In the genomic region with DNA sequence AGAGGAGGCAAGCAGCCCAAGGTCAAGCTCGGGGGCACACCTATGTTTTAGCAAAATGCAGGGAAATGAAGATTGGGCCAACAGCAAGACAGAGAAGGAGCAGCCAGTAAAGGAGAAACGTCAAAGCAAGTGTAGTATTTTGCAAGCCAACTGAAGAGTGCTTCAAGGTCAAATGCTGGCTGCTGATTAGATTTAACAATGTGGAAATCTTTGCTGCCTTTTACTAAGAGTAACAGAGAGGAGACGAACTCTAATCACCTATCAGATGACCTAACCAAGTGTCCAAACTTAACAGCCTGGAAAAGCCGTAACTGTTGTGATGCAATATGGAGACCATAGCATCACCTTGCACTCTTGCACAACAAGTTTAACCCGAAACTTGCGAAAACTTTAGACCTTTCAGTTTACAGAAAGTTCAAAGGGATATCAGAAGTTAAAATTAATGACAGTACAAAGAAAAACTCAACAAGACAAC, we compare ENCODE assay signal across 1 cellular context.
TF ChIP-seq lines count a peak whose summit lies in the region.

No MANE protein-coding gene starts in this region.

TF ChIP-seq in HepG2, 621 proteins besides CTCF, POLR2A, EP300 and RAD21 (continued from another document and continues in another):
- TF ChIP-seq, protein P1, sequence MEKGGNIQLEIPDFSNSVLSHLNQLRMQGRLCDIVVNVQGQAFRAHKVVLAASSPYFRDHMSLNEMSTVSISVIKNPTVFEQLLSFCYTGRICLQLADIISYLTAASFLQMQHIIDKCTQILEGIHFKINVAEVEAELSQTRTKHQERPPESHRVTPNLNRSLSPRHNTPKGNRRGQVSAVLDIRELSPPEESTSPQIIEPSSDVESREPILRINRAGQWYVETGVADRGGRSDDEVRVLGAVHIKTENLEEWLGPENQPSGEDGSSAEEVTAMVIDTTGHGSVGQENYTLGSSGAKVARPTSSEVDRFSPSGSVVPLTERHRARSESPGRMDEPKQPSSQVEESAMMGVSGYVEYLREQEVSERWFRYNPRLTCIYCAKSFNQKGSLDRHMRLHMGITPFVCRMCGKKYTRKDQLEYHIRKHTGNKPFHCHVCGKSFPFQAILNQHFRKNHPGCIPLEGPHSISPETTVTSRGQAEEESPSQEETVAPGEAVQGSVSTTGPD (CRISPR knock-in tag; IDR thresholded peaks at IDR 0.05), result peak; percentile 72
- TF ChIP-seq ZNF354B (CRISPR knock-in tag; IDR thresholded peaks at IDR 0.05), result no peak
- 0 out of 2 replicates have a peak, but pooled peaks have one; percentile 83 for TF ChIP-seq ARID2 (CRISPR knock-in tag; IDR thresholded peaks at IDR 0.05; ENCODE audit: borderline replicate concordance)
- TF ChIP-seq, protein P2, sequence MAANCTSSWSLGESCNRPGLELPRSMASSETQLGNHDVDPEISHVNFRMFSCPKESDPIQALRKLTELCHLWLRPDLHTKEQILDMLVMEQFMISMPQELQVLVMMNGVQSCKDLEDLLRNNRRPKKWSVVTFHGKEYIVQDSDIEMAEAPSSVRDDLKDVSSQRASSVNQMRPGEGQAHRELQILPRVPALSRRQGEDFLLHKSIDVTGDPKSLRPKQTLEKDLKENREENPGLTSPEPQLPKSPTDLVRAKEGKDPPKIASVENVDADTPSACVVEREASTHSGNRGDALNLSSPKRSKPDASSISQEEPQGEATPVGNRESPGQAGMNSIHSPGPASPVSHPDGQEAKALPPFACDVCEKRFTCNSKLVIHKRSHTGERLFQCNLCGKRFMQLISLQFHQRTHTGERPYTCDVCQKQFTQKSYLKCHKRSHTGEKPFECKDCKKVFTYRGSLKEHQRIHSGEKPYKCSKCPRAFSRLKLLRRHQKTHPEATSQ (CRISPR knock-in tag; IDR thresholded peaks at IDR 0.05; ENCODE audit: borderline replicate concordance), result peak; percentile 97; the same call in 1 of the 2 replicates
- no peak for TF ChIP-seq ZFP36 (IDR thresholded peaks at IDR 0.05; ENCODE audit: borderline replicate concordance, low read depth, low read length, partially characterized antibody)
- TF ChIP-seq NFATC3 (CRISPR knock-in tag; IDR thresholded peaks at IDR 0.05), result 0 out of 2 replicates have a peak, but pooled peaks have one; percentile 31
- TF ChIP-seq ZNF274 (CRISPR knock-in tag; IDR thresholded peaks at IDR 0.05), result no peak
- peak; percentile 93 for TF ChIP-seq ESRRA (CRISPR knock-in tag; IDR thresholded peaks at IDR 0.05; ENCODE audit: low read depth)
- TF ChIP-seq MEIS1 (CRISPR knock-in tag; IDR thresholded peaks at IDR 0.05; ENCODE audit: borderline replicate concordance), result peak; percentile 73; the same call in 1 of the 2 replicates
- TF ChIP-seq DPF2 (CRISPR knock-in tag; IDR thresholded peaks at IDR 0.05; ENCODE audit: borderline replicate concordance, low read depth), result peak; percentile 97
- TF ChIP-seq ZFAT (CRISPR knock-in tag; conservative IDR thresholded peaks at IDR 0.05), result no peak; the same call in 1 of the 2 replicates
- TF ChIP-seq IKZF4 (CRISPR knock-in tag; IDR thresholded peaks at IDR 0.05; ENCODE audit: borderline replicate concordance, low read depth, not compliant biosample characterization), result peak; percentile 38
- peak; percentile 97 for TF ChIP-seq CREM (IDR thresholded peaks at IDR 0.05)
- TF ChIP-seq CREM (CRISPR knock-in tag; IDR thresholded peaks at IDR 0.05), result no peak
- TF ChIP-seq, protein P3, sequence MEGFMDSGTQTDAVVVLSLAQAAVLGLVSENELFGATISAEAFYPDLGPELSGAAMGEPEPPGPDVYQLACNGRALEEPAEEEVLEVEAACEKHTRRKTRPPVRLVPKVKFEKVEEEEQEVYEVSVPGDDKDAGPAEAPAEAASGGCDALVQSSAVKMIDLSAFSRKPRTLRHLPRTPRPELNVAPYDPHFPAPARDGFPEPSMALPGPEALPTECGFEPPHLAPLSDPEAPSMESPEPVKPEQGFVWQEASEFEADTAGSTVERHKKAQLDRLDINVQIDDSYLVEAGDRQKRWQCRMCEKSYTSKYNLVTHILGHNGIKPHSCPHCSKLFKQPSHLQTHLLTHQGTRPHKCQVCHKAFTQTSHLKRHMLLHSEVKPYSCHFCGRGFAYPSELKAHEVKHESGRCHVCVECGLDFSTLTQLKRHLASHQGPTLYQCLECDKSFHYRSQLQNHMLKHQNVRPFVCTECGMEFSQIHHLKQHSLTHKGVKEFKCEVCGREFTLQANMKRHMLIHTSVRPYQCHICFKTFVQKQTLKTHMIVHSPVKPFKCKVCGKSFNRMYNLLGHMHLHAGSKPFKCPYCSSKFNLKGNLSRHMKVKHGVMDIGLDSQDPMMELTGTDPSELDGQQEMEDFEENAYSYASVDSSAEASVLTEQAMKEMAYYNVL (CRISPR knock-in tag; IDR thresholded peaks at IDR 0.05; ENCODE audit: borderline replicate concordance), result peak; percentile 93; the same call in 1 of the 2 replicates
- TF ChIP-seq NPAS2 (CRISPR knock-in tag; IDR thresholded peaks at IDR 0.05; ENCODE audit: borderline replicate concordance), result no peak
- TF ChIP-seq EHMT2 (IDR thresholded peaks at IDR 0.05; ENCODE audit: borderline replicate concordance, low read depth, low read length), result no peak
- TF ChIP-seq ZBTB8A (CRISPR knock-in tag; IDR thresholded peaks at IDR 0.05; ENCODE audit: borderline replicate concordance, low read depth), result no peak
- no peak for TF ChIP-seq RELA (CRISPR knock-in tag; IDR thresholded peaks at IDR 0.05)
- TF ChIP-seq YEATS2 (CRISPR knock-in tag; IDR thresholded peaks at IDR 0.05; ENCODE audit: borderline replicate concordance), result peak; percentile 39; the same call in 1 of the 2 replicates
- no peak for TF ChIP-seq CBX2 (IDR thresholded peaks at IDR 0.05; ENCODE audit: low read depth, low read length)
- TF ChIP-seq CBX2 (CRISPR knock-in tag; IDR thresholded peaks at IDR 0.05; ENCODE audit: low read depth), result no peak
- TF ChIP-seq, protein P4, sequence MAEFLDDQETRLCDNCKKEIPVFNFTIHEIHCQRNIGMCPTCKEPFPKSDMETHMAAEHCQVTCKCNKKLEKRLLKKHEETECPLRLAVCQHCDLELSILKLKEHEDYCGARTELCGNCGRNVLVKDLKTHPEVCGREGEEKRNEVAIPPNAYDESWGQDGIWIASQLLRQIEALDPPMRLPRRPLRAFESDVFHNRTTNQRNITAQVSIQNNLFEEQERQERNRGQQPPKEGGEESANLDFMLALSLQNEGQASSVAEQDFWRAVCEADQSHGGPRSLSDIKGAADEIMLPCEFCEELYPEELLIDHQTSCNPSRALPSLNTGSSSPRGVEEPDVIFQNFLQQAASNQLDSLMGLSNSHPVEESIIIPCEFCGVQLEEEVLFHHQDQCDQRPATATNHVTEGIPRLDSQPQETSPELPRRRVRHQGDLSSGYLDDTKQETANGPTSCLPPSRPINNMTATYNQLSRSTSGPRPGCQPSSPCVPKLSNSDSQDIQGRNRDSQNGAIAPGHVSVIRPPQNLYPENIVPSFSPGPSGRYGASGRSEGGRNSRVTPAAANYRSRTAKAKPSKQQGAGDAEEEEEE (CRISPR knock-in tag; IDR thresholded peaks at IDR 0.05; ENCODE audit: borderline replicate concordance), result no peak
- no peak for TF ChIP-seq ZNF674 (CRISPR knock-in tag; IDR thresholded peaks at IDR 0.05; ENCODE audit: low read depth)
- TF ChIP-seq, protein P5, sequence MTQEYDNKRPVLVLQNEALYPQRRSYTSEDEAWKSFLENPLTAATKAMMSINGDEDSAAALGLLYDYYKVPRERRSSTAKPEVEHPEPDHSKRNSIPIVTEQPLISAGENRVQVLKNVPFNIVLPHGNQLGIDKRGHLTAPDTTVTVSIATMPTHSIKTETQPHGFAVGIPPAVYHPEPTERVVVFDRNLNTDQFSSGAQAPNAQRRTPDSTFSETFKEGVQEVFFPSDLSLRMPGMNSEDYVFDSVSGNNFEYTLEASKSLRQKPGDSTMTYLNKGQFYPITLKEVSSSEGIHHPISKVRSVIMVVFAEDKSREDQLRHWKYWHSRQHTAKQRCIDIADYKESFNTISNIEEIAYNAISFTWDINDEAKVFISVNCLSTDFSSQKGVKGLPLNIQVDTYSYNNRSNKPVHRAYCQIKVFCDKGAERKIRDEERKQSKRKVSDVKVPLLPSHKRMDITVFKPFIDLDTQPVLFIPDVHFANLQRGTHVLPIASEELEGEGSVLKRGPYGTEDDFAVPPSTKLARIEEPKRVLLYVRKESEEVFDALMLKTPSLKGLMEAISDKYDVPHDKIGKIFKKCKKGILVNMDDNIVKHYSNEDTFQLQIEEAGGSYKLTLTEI (CRISPR knock-in tag; conservative IDR thresholded peaks at IDR 0.05), result no peak
- TF ChIP-seq RXRB (CRISPR knock-in tag; IDR thresholded peaks at IDR 0.05; ENCODE audit: borderline replicate concordance), result peak; percentile 98
- TF ChIP-seq XBP1 (CRISPR knock-in tag; IDR thresholded peaks at IDR 0.05), result 0 out of 2 replicates have a peak, but pooled peaks have one; percentile 62
- TF ChIP-seq MAFF (IDR thresholded peaks at IDR 0.05; ENCODE audit: low read depth, low read length), result no peak
- no peak for TF ChIP-seq ZNF44 (CRISPR knock-in tag; IDR thresholded peaks at IDR 0.05)
- peak; percentile 93 for TF ChIP-seq FOSL2 (CRISPR knock-in tag; IDR thresholded peaks at IDR 0.05)
- TF ChIP-seq ATRX (CRISPR knock-in tag; IDR thresholded peaks at IDR 0.05; ENCODE audit: borderline replicate concordance), result no peak
- TF ChIP-seq CENPT (CRISPR knock-in tag; IDR thresholded peaks at IDR 0.05; ENCODE audit: low read depth), result no peak
- TF ChIP-seq SKI (IDR thresholded peaks at IDR 0.05; ENCODE audit: partially characterized antibody), result peak; percentile 89
- TF ChIP-seq, protein P6, sequence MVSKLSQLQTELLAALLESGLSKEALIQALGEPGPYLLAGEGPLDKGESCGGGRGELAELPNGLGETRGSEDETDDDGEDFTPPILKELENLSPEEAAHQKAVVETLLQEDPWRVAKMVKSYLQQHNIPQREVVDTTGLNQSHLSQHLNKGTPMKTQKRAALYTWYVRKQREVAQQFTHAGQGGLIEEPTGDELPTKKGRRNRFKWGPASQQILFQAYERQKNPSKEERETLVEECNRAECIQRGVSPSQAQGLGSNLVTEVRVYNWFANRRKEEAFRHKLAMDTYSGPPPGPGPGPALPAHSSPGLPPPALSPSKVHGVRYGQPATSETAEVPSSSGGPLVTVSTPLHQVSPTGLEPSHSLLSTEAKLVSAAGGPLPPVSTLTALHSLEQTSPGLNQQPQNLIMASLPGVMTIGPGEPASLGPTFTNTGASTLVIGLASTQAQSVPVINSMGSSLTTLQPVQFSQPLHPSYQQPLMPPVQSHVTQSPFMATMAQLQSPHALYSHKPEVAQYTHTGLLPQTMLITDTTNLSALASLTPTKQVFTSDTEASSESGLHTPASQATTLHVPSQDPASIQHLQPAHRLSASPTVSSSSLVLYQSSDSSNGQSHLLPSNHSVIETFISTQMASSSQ (IDR thresholded peaks at IDR 0.05; ENCODE audit: low read depth), result peak; percentile 95
- TF ChIP-seq, protein P6 (CRISPR knock-in tag; IDR thresholded peaks at IDR 0.05; ENCODE audit: borderline replicate concordance), result peak; percentile 97
- TF ChIP-seq WIZ (CRISPR knock-in tag; IDR thresholded peaks at IDR 0.05), result 0 out of 2 replicates have a peak, but pooled peaks have one; percentile 45
- peak; percentile 96 for TF ChIP-seq SOX13 (IDR thresholded peaks at IDR 0.05)
- TF ChIP-seq SOX13 (CRISPR knock-in tag; conservative IDR thresholded peaks at IDR 0.05 in 1 of 2, IDR thresholded peaks at IDR 0.05 in 1 of 2), result peak in 1 of 2 experiments; percentile 99; a peak in 2 of 4 replicates
- peak; percentile 90; the same call in 1 of the 2 replicates for TF ChIP-seq ZFP1 (CRISPR knock-in tag; IDR thresholded peaks at IDR 0.05)
- TF ChIP-seq ZNF577 (CRISPR knock-in tag; IDR thresholded peaks at IDR 0.05; ENCODE audit: borderline replicate concordance, low read depth), result no peak
- TF ChIP-seq MZF1 (CRISPR knock-in tag; IDR thresholded peaks at IDR 0.05; ENCODE audit: borderline replicate concordance), result no peak
- no peak; the same call in 1 of the 2 replicates for TF ChIP-seq SIN3B (IDR thresholded peaks at IDR 0.05; ENCODE audit: low read length)
- TF ChIP-seq ZNF713 (CRISPR knock-in tag; IDR thresholded peaks at IDR 0.05), result no peak
- TF ChIP-seq, protein P7, sequence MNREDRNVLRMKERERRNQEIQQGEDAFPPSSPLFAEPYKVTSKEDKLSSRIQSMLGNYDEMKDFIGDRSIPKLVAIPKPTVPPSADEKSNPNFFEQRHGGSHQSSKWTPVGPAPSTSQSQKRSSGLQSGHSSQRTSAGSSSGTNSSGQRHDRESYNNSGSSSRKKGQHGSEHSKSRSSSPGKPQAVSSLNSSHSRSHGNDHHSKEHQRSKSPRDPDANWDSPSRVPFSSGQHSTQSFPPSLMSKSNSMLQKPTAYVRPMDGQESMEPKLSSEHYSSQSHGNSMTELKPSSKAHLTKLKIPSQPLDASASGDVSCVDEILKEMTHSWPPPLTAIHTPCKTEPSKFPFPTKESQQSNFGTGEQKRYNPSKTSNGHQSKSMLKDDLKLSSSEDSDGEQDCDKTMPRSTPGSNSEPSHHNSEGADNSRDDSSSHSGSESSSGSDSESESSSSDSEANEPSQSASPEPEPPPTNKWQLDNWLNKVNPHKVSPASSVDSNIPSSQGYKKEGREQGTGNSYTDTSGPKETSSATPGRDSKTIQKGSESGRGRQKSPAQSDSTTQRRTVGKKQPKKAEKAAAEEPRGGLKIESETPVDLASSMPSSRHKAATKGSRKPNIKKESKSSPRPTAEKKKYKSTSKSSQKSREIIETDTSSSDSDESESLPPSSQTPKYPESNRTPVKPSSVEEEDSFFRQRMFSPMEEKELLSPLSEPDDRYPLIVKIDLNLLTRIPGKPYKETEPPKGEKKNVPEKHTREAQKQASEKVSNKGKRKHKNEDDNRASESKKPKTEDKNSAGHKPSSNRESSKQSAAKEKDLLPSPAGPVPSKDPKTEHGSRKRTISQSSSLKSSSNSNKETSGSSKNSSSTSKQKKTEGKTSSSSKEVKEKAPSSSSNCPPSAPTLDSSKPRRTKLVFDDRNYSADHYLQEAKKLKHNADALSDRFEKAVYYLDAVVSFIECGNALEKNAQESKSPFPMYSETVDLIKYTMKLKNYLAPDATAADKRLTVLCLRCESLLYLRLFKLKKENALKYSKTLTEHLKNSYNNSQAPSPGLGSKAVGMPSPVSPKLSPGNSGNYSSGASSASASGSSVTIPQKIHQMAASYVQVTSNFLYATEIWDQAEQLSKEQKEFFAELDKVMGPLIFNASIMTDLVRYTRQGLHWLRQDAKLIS (CRISPR knock-in tag; IDR thresholded peaks at IDR 0.05), result no peak; the same call in 1 of the 2 replicates
- 0 out of 2 replicates have a peak, but pooled peaks have one; percentile 50 for TF ChIP-seq ZC3H13 (CRISPR knock-in tag; IDR thresholded peaks at IDR 0.05)
